ENCODE assay signal across 9 cellular contexts in the genomic region with DNA sequence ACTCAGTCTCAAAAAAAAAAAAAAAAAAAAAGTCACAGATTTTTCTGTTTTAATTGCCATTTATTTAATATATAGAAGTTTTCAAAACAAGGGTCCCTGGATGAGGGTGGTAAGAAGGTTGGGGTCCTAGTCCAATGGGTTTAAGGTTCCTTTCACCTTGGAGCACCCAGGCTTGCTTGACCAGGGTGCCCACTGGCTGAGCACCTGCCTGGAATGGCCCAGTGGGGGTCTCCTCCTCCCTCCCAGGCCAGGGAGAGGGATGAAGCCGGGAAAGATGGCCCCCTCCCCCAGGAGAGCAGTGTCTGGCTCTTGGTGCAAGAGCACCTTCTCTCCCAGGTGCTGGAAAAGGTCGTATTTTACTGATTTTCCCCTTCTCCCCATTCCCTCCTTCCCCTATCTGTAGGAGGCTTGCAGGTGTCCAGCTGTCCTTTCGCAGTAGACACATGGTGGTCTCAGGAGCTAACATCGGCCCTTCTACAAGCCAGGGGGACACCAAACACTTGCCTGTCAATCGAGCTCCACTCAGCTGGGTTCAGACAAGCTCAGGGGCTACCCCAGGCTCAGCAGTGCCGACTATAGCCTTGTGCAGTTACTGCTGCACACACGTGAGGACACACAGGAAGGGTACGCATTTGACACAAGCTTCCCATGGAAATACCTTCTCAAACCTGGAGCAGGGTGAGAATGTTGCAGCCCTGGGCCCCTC.
DNase-seq lines count a peak whose midpoint lies in the region; ATAC-seq, FAIRE-seq and TF ChIP-seq lines count a peak whose summit lies in the region.
"Had no signal": no experiment of that assay in that cellular context is flagged by ENCODE, and none has a peak within 500 bp of the region (broad histone marks: within the 10 kb centered on the region; RNA-seq: fewer than 3 reads in every experiment).

No MANE protein-coding gene starts in this region.

- H3K27ac ChIP-seq in C4-2B (peak overlapping the region; percentile 57), HL-60 (replicated peaks) (peak overlapping the region; percentile 92), GM12878 (ENCODE audit: control insufficient read depth, insufficient read depth) (peak overlapping the region; percentile 87; the same call in 1 of the 2 replicates), pancreas (peak overlapping the region in 2 of 4 donors; percentile 91 to 93)
- H3K27ac ChIP-seq in naive thymus-derived CD4-positive, alpha-beta T cell (ENCODE audit: low read depth, low read length) = peak overlapping the region; percentile 76

- H3K27me3 Mint-ChIP-seq in naive thymus-derived CD4-positive, alpha-beta T cell = peaks cover 0 to 2% (median 0%) of the 10 kb centered on the region in 5 donors

- peak overlapping the region; percentile 39 for H3K9ac ChIP-seq in GM12878 (ENCODE audit: control insufficient read depth, insufficient read depth, low read length)

- no peak overlapping the region for H2AFZ ChIP-seq in GM12878 (ENCODE audit: control insufficient read depth, low read depth, low read length)

- 59% methylated on average over 8 of the region's 8 CpGs for WGBS in GM12878 (ENCODE audit: insufficient coverage, insufficient replicate concordance, low lambda C conversion rate, missing lambda C conversion rate)
- 69 to 76% methylated on average over 8 of the region's 8 CpGs for WGBS in pancreas, 2 donors

- H3K27me3 ChIP-seq in HL-60 (ENCODE audit: insufficient read depth, poor library complexity, severe bottlenecking) (no peaks in the 10 kb centered on the region), GM12878 (replicated peaks in 1 of 2; ENCODE audit: control insufficient read depth in 2 of 2, insufficient read depth in 2 of 2, low read length in 1 of 2) (no peaks in the 10 kb centered on the region), pancreas (no peaks in the 10 kb centered on the region)
- H3K27me3 ChIP-seq in naive thymus-derived CD4-positive, alpha-beta T cell (ENCODE audit: control insufficient read depth in 2 of 2, insufficient read depth in 2 of 2, low read length in 2 of 2) = no peaks in the 10 kb centered on the region

- no peak for TF ChIP-seq EP300 in GM12878 (IDR thresholded peaks at IDR 0.05; ENCODE audit: borderline replicate concordance in 1 of 2, control insufficient read depth in 1 of 2, low read depth in 2 of 2, low read length in 2 of 2)

- POLR2A ChIA-PET in GM12878 (lab: Charles Lee) = interaction anchor here (0.8 to 2.1 kb wide), 11 partner anchors 12 to 274 kb away, joined by 3 to 9 read pairs (median 5); no protein-coding TSS in a partner anchor
- POLR2A ChIA-PET in naive thymus-derived CD4-positive, alpha-beta T cell (lab: Charles Lee) = interaction anchor here (0.6 to 4.2 kb wide), 21 partner anchors 9 to 273 kb away, joined by 3 to 50 read pairs (median 6); a partner anchor contains a TSS

- peak in 1 of 2 experiments; percentile 59 for DNase-seq in HL-60 (ENCODE audit: low read depth in 1 of 2, low spot score in 1 of 2)
- no peak for DNase-seq in GM12878 (ENCODE audit: low read depth, low spot score)
- DNase-seq in naive thymus-derived CD4-positive, alpha-beta T cell = peak in 3 of 9 donors; percentile 39 to 49 (median 41)
- DNase-seq in urothelium cell line (ENCODE audit: low spot score) = no peak
- no peak for DNase-seq in pancreas
- DNase-seq in NCI-H226 = no peak
- DNase-seq: GOT3 had no signal

- ATAC-seq in GM12878 (no peak), pancreas (no peak), HG03378 (IDR thresholded peaks at IDR 0.05; ENCODE audit: unreplicated experiment) (no peak)
- no peak for ATAC-seq in naive thymus-derived CD4-positive, alpha-beta T cell

- TF ChIP-seq POLR2A in GM12878 (IDR thresholded peaks at IDR 0.05; ENCODE audit: low read depth, low read length) = peak; percentile 48; the same call in 1 of the 2 replicates

- SMC1A ChIA-PET in GM12878 (lab: Charles Lee; ENCODE audit: uncharacterized antibody, unreplicated experiment) = interaction anchor here (0.9 to 3.5 kb wide), 23 partner anchors 8 to 292 kb away, joined by 3 to 48 read pairs (median 6); a partner anchor contains a TSS

- H3K9me3 Mint-ChIP-seq in naive thymus-derived CD4-positive, alpha-beta T cell = peaks cover 0 to 10% (median 0%) of the 10 kb centered on the region in 11 donors

- H3K9me3 ChIP-seq in GM12878 (replicated peaks; ENCODE audit: control insufficient read depth, insufficient read depth, low read length) (peaks cover 3% of the 10 kb centered on the region; the same call in 1 of the 3 replicates), pancreas (no peaks in the 10 kb centered on the region)
- no peaks in the 10 kb centered on the region for H3K9me3 ChIP-seq in naive thymus-derived CD4-positive, alpha-beta T cell (ENCODE audit: control insufficient read depth in 2 of 3, low read length in 3 of 3)

- CTCF ChIA-PET in GM12878 (lab: Yijun Ruan, JAX) = interaction anchor here (0.6 to 4.4 kb wide), 27 partner anchors 8 to 311 kb away, joined by 3 to 56 read pairs (median 5); a partner anchor contains a TSS
- CTCF ChIA-PET in naive thymus-derived CD4-positive, alpha-beta T cell (lab: Charles Lee) = interaction anchor here (0.6 to 3.3 kb wide), 21 partner anchors 7 to 278 kb away, joined by 3 to 32 read pairs (median 4); a partner anchor contains a TSS

- TF ChIP-seq CTCF in C4-2B (conservative IDR thresholded peaks at IDR 0.05) (no peak), HL-60 (IDR thresholded peaks at IDR 0.05; ENCODE audit: insufficient read depth, low read length) (peak; percentile 29), GM12878 (IDR thresholded peaks at IDR 0.05 in 2 of 3, conservative IDR thresholded peaks at IDR 0.05 in 1 of 3; ENCODE audit: control insufficient read depth in 2 of 3, extremely low read depth in 1 of 3, insufficient read depth in 1 of 3, low read depth in 3 of 3, low read length in 3 of 3) (peak in 1 of 3 experiments; percentile 6; a peak in 1 of 6 replicates), pancreas (IDR thresholded peaks at IDR 0.05) (no peak)

- no peaks in the 10 kb centered on the region for H4K20me1 ChIP-seq in GM12878 (ENCODE audit: control insufficient read depth, insufficient read depth)

- H3K27ac Mint-ChIP-seq in naive thymus-derived CD4-positive, alpha-beta T cell = peak overlapping the region; percentile 78 to 91 (median 87)

- H3K36me3 Mint-ChIP-seq in naive thymus-derived CD4-positive, alpha-beta T cell = peaks cover 0 to 15% (median 0%) of the 10 kb centered on the region in 5 donors

- no TSS peak for BruUV-seq in GM12878 (replicated peaks; lab: Mats Ljungman, UMichigan)

- H3K79me2 ChIP-seq in GM12878 (ENCODE audit: control insufficient read depth, insufficient read depth, low read length) = no peaks in the 10 kb centered on the region; the same call in none of the 2 replicates

- peaks cover 5 to 54% (median 38%) of the 10 kb centered on the region in 7 donors for H3K4me1 Mint-ChIP-seq in naive thymus-derived CD4-positive, alpha-beta T cell

- peak overlapping the region; percentile 78 for H3K4me2 ChIP-seq in GM12878 (ENCODE audit: control insufficient read depth, insufficient read depth)

- H3K4me3 Mint-ChIP-seq in naive thymus-derived CD4-positive, alpha-beta T cell = peak overlapping the region; percentile 65 to 80 (median 74)

- H3K4me1 ChIP-seq in GM12878 (ENCODE audit: control insufficient read depth, insufficient read depth, low read length) (peaks cover 10% of the 10 kb centered on the region), pancreas (peaks cover 0 to 6% (median 5%) of the 10 kb centered on the region in 3 donors)
- H3K4me1 ChIP-seq in naive thymus-derived CD4-positive, alpha-beta T cell (ENCODE audit: control insufficient read depth in 2 of 2, insufficient read depth in 2 of 2, low read length in 2 of 2) = peaks cover 11 to 14% of the 10 kb centered on the region in 2 donors

- RAD21 ChIA-PET in GM12878 (lab: Charles Lee; ENCODE audit: unreplicated experiment) = interaction anchor here (0.6 to 2.1 kb wide), 29 partner anchors 9 to 276 kb away, joined by 3 to 41 read pairs (median 6); a partner anchor contains a TSS

- intact Hi-C loops in GM12878 (cut with micrococcal nuclease; ENCODE audit: unreplicated experiment) = no loop called here
- intact Hi-C loops in naive thymus-derived CD4-positive, alpha-beta T cell (cut with micrococcal nuclease) = loop anchor here in 1 of 2 donors (1.0 kb wide), 1 partner anchor 14 kb away; no protein-coding TSS in a partner anchor
- intact Hi-C loops in pancreas (cut with DNase I) = no loop called here

- no peak for FAIRE-seq in GM12878 (lab: Jason Lieb, UNC)
- no peak for FAIRE-seq in urothelium cell line (lab: Jason Lieb, UNC)
- FAIRE-seq in pancreas (lab: Jason Lieb, UNC) = no peak

- H3K4me3 ChIP-seq in HL-60 (replicated peaks; ENCODE audit: insufficient read depth, low read length) (no peak overlapping the region), GM12878 (0 out of 2 replicates have a peak overlapping the region, but pooled peaks have one; percentile 79), pancreas (no peak overlapping the region)
- no peak overlapping the region for H3K4me3 ChIP-seq in naive thymus-derived CD4-positive, alpha-beta T cell (ENCODE audit: low read length)

- H3K36me3 ChIP-seq in GM12878 (ENCODE audit: control insufficient read depth in 2 of 2, insufficient read depth in 2 of 2, low read length in 1 of 2) = no peaks in the 10 kb centered on the region
- no peaks in the 10 kb centered on the region for H3K36me3 ChIP-seq in naive thymus-derived CD4-positive, alpha-beta T cell (ENCODE audit: control insufficient read depth in 2 of 3, insufficient read depth in 3 of 3, low read length in 3 of 3)
- no peaks in the 10 kb centered on the region for H3K36me3 ChIP-seq in pancreas

- no peak for TF ChIP-seq RAD21 in GM12878 (IDR thresholded peaks at IDR 0.05; ENCODE audit: insufficient read depth, low read depth, low read length)

- in situ Hi-C loops in GM12878 (cut with MboI) = no loop called here

TF ChIP-seq in GM12878, 131 proteins besides CTCF, POLR2A, EP300 and RAD21 (continues in another document):
- no peak for TF ChIP-seq RAD51 (IDR thresholded peaks at IDR 0.05)
